Comparison of ENCODE assay signal across 1 cellular context in the genomic region with DNA sequence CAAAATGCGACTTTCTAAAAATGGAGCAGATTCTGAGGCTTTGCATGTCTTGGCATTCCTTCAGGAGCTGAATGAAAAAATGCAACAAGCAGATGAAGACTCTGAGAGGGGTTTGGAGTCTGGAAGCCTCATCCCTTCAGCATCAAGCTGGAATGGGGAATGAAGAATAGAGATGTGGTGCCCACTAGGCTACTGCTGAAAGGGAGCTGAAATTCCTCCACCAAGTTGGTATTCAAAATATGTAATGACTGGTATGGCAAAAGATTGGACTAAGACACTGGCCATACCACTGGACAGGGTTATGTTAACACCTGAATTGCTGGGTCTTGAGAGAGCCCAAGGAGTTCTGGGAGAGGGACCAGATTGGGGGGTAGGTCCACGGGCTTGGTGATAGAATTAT.
TF ChIP-seq lines count a peak whose summit lies in the region.

No MANE protein-coding gene starts in this region.

TF ChIP-seq in SK-N-SH treated with all-trans-retinoic acid at 6 μM for 48 hours, 23 proteins besides CTCF, POLR2A, EP300 and RAD21 (continued from another document):
- TF ChIP-seq PATZ1 (CRISPR knock-in tag; IDR thresholded peaks at IDR 0.05; ENCODE audit: borderline replicate concordance) (no peak), CSDC2 (CRISPR knock-in tag; IDR thresholded peaks at IDR 0.05) (no peak), ZC3H10 (CRISPR knock-in tag; IDR thresholded peaks at IDR 0.05) (no peak), BACH2 (CRISPR knock-in tag; IDR thresholded peaks at IDR 0.05; ENCODE audit: borderline replicate concordance) (no peak), RARB (CRISPR knock-in tag; IDR thresholded peaks at IDR 0.05) (no peak)
- TF ChIP-seq, protein P1, sequence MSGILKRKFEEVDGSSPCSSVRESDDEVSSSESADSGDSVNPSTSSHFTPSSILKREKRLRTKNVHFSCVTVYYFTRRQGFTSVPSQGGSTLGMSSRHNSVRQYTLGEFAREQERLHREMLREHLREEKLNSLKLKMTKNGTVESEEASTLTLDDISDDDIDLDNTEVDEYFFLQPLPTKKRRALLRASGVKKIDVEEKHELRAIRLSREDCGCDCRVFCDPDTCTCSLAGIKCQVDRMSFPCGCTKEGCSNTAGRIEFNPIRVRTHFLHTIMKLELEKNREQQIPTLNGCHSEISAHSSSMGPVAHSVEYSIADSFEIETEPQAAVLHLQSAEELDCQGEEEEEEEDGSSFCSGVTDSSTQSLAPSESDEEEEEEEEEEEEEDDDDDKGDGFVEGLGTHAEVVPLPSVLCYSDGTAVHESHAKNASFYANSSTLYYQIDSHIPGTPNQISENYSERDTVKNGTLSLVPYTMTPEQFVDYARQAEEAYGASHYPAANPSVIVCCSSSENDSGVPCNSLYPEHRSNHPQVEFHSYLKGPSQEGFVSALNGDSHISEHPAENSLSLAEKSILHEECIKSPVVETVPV (CRISPR knock-in tag; IDR thresholded peaks at IDR 0.05): no peak
- TF ChIP-seq, protein P2, sequence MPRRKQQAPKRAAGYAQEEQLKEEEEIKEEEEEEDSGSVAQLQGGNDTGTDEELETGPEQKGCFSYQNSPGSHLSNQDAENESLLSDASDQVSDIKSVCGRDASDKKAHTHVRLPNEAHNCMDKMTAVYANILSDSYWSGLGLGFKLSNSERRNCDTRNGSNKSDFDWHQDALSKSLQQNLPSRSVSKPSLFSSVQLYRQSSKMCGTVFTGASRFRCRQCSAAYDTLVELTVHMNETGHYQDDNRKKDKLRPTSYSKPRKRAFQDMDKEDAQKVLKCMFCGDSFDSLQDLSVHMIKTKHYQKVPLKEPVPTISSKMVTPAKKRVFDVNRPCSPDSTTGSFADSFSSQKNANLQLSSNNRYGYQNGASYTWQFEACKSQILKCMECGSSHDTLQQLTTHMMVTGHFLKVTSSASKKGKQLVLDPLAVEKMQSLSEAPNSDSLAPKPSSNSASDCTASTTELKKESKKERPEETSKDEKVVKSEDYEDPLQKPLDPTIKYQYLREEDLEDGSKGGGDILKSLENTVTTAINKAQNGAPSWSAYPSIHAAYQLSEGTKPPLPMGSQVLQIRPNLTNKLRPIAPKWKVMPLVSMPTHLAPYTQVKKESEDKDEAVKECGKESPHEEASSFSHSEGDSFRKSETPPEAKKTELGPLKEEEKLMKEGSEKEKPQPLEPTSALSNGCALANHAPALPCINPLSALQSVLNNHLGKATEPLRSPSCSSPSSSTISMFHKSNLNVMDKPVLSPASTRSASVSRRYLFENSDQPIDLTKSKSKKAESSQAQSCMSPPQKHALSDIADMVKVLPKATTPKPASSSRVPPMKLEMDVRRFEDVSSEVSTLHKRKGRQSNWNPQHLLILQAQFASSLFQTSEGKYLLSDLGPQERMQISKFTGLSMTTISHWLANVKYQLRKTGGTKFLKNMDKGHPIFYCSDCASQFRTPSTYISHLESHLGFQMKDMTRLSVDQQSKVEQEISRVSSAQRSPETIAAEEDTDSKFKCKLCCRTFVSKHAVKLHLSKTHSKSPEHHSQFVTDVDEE (CRISPR knock-in tag; IDR thresholded peaks at IDR 0.05): no peak
- TF ChIP-seq, protein P3, sequence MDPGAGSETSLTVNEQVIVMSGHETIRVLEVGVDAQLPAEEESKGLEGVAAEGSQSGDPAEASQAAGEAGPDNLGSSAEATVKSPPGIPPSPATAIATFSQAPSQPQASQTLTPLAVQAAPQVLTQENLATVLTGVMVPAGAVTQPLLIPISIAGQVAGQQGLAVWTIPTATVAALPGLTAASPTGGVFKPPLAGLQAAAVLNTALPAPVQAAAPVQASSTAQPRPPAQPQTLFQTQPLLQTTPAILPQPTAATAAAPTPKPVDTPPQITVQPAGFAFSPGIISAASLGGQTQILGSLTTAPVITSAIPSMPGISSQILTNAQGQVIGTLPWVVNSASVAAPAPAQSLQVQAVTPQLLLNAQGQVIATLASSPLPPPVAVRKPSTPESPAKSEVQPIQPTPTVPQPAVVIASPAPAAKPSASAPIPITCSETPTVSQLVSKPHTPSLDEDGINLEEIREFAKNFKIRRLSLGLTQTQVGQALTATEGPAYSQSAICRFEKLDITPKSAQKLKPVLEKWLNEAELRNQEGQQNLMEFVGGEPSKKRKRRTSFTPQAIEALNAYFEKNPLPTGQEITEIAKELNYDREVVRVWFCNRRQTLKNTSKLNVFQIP (CRISPR knock-in tag; IDR thresholded peaks at IDR 0.05; ENCODE audit: borderline replicate concordance, low read depth): no peak
- TF ChIP-seq, protein P4, sequence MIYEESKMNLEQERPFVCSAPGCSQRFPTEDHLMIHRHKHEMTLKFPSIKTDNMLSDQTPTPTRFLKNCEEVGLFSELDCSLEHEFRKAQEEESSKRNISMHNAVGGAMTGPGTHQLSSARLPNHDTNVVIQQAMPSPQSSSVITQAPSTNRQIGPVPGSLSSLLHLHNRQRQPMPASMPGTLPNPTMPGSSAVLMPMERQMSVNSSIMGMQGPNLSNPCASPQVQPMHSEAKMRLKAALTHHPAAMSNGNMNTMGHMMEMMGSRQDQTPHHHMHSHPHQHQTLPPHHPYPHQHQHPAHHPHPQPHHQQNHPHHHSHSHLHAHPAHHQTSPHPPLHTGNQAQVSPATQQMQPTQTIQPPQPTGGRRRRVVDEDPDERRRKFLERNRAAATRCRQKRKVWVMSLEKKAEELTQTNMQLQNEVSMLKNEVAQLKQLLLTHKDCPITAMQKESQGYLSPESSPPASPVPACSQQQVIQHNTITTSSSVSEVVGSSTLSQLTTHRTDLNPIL (CRISPR knock-in tag; IDR thresholded peaks at IDR 0.05; ENCODE audit: low read depth): no peak
